Comparison of ENCODE assay signal across 1 cellular context in genomic region chr20:45863543-45864470, GRCh38.
TF ChIP-seq lines count a peak whose summit lies in the region.

No MANE protein-coding gene starts in this region.

TF ChIP-seq in HepG2, 621 proteins besides CTCF, POLR2A, EP300 and RAD21 (continued from another document and continues in another):
- TF ChIP-seq TGIF2 (CRISPR knock-in tag; IDR thresholded peaks at IDR 0.05) (no peak), ARID2 (CRISPR knock-in tag; IDR thresholded peaks at IDR 0.05; ENCODE audit: borderline replicate concordance) (no peak), HCFC1 (IDR thresholded peaks at IDR 0.05; ENCODE audit: low read depth, low read length) (no peak), CCDC6 (CRISPR knock-in tag; IDR thresholded peaks at IDR 0.05) (no peak), ARHGAP35 (CRISPR knock-in tag; IDR thresholded peaks at IDR 0.05; ENCODE audit: borderline replicate concordance) (no peak), ZBTB38 (CRISPR knock-in tag; IDR thresholded peaks at IDR 0.05) (0 out of 2 replicates have a peak, but pooled peaks have one; percentile 23), ZNF746 (CRISPR knock-in tag; IDR thresholded peaks at IDR 0.05) (no peak), ZNF530 (CRISPR knock-in tag; IDR thresholded peaks at IDR 0.05; ENCODE audit: low read depth) (no peak), ZNF512 (CRISPR knock-in tag; IDR thresholded peaks at IDR 0.05) (no peak), THAP11 (CRISPR knock-in tag; IDR thresholded peaks at IDR 0.05) (peak; percentile 38; the same call in 1 of the 2 replicates), ZNF597 (CRISPR knock-in tag; IDR thresholded peaks at IDR 0.05) (no peak), FIP1L1 (IDR thresholded peaks at IDR 0.05; ENCODE audit: borderline replicate concordance, insufficient read depth, low read depth, low read length) (no peak), ATF1 (CRISPR knock-in tag; IDR thresholded peaks at IDR 0.05) (no peak), ZBTB20 (CRISPR knock-in tag; IDR thresholded peaks at IDR 0.05; ENCODE audit: borderline replicate concordance, low read depth) (peak; percentile 69; the same call in 1 of the 2 replicates), ZNF451 (CRISPR knock-in tag; IDR thresholded peaks at IDR 0.05) (no peak), GABPB1 (CRISPR knock-in tag; IDR thresholded peaks at IDR 0.05) (no peak), BCL3 (CRISPR knock-in tag; IDR thresholded peaks at IDR 0.05) (no peak), SMAD3 (CRISPR knock-in tag; IDR thresholded peaks at IDR 0.05) (peak; percentile 57; the same call in 1 of the 2 replicates), ZBTB46 (CRISPR knock-in tag; IDR thresholded peaks at IDR 0.05; ENCODE audit: borderline replicate concordance) (no peak), BRD4 (CRISPR knock-in tag; IDR thresholded peaks at IDR 0.05) (no peak), SRF (IDR thresholded peaks at IDR 0.05; ENCODE audit: low read depth, low read length) (no peak), GMEB1 (CRISPR knock-in tag; IDR thresholded peaks at IDR 0.05; ENCODE audit: borderline replicate concordance) (no peak), DNMT1 (CRISPR knock-in tag; IDR thresholded peaks at IDR 0.05) (no peak), MXI1 (IDR thresholded peaks at IDR 0.05; ENCODE audit: borderline replicate concordance, low read depth, low read length) (peak; percentile 62; the same call in 1 of the 3 replicates), NFYB (CRISPR knock-in tag; IDR thresholded peaks at IDR 0.05) (no peak; the same call in 1 of the 2 replicates)
- TF ChIP-seq, protein P1, sequence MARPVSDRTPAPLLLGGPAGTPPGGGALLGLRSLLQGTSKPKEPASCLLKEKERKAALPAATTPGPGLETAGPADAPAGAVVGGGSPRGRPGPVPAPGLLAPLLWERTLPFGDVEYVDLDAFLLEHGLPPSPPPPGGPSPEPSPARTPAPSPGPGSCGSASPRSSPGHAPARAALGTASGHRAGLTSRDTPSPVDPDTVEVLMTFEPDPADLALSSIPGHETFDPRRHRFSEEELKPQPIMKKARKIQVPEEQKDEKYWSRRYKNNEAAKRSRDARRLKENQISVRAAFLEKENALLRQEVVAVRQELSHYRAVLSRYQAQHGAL (CRISPR knock-in tag; IDR thresholded peaks at IDR 0.05; ENCODE audit: not compliant biosample characterization): no peak
- TF ChIP-seq, protein P2, sequence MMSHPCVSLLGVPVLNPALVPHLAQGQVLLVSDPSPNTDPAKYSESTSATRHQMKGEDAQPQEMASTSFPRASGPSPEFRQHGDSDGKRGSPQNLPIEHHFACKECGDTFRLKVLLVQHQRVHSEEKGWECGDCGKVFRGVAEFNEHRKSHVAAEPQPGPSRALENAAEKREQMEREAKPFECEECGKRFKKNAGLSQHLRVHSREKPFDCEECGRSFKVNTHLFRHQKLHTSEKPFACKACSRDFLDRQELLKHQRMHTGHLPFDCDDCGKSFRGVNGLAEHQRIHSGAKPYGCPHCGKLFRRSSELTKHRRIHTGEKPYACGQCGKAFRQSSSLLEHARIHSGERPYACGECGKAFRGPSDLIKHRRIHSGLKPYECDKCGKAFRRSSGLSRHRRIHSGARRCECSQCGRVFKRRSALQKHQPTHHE (CRISPR knock-in tag; IDR thresholded peaks at IDR 0.05; ENCODE audit: borderline replicate concordance): no peak
- TF ChIP-seq, protein P3, sequence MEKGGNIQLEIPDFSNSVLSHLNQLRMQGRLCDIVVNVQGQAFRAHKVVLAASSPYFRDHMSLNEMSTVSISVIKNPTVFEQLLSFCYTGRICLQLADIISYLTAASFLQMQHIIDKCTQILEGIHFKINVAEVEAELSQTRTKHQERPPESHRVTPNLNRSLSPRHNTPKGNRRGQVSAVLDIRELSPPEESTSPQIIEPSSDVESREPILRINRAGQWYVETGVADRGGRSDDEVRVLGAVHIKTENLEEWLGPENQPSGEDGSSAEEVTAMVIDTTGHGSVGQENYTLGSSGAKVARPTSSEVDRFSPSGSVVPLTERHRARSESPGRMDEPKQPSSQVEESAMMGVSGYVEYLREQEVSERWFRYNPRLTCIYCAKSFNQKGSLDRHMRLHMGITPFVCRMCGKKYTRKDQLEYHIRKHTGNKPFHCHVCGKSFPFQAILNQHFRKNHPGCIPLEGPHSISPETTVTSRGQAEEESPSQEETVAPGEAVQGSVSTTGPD (CRISPR knock-in tag; IDR thresholded peaks at IDR 0.05): no peak; the same call in 1 of the 2 replicates
- TF ChIP-seq, protein P4, sequence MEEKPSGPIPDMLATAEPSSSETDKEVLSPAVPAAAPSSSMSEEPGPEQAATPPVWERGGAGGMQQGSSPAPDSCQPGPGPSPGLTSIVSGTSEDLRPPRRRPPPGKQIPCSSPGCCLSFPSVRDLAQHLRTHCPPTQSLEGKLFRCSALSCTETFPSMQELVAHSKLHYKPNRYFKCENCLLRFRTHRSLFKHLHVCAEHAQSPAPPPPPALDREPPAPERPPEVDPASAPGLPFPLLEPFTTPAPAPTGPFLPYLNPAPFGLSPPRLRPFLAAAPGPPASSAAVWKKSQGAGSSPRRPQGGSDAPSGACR (CRISPR knock-in tag; IDR thresholded peaks at IDR 0.05): 0 out of 2 replicates have a peak, but pooled peaks have one; percentile 45
- TF ChIP-seq, protein P5, sequence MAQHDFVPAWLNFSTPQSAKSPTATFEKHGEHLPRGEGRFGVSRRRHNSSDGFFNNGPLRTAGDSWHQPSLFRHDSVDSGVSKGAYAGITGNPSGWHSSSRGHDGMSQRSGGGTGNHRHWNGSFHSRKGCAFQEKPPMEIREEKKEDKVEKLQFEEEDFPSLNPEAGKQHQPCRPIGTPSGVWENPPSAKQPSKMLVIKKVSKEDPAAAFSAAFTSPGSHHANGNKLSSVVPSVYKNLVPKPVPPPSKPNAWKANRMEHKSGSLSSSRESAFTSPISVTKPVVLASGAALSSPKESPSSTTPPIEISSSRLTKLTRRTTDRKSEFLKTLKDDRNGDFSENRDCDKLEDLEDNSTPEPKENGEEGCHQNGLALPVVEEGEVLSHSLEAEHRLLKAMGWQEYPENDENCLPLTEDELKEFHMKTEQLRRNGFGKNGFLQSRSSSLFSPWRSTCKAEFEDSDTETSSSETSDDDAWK (CRISPR knock-in tag; IDR thresholded peaks at IDR 0.05): no peak
- TF ChIP-seq, protein P6, sequence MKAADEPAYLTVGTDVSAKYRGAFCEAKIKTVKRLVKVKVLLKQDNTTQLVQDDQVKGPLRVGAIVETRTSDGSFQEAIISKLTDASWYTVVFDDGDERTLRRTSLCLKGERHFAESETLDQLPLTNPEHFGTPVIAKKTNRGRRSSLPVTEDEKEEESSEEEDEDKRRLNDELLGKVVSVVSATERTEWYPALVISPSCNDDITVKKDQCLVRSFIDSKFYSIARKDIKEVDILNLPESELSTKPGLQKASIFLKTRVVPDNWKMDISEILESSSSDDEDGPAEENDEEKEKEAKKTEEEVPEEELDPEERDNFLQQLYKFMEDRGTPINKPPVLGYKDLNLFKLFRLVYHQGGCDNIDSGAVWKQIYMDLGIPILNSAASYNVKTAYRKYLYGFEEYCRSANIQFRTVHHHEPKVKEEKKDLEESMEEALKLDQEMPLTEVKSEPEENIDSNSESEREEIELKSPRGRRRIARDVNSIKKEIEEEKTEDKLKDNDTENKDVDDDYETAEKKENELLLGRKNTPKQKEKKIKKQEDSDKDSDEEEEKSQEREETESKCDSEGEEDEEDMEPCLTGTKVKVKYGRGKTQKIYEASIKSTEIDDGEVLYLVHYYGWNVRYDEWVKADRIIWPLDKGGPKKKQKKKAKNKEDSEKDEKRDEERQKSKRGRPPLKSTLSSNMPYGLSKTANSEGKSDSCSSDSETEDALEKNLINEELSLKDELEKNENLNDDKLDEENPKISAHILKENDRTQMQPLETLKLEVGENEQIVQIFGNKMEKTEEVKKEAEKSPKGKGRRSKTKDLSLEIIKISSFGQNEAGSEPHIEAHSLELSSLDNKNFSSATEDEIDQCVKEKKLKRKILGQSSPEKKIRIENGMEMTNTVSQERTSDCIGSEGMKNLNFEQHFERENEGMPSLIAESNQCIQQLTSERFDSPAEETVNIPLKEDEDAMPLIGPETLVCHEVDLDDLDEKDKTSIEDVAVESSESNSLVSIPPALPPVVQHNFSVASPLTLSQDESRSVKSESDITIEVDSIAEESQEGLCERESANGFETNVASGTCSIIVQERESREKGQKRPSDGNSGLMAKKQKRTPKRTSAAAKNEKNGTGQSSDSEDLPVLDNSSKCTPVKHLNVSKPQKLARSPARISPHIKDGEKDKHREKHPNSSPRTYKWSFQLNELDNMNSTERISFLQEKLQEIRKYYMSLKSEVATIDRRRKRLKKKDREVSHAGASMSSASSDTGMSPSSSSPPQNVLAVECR (CRISPR knock-in tag; IDR thresholded peaks at IDR 0.05; ENCODE audit: borderline replicate concordance): no peak; the same call in 1 of the 2 replicates
- TF ChIP-seq, protein P7, sequence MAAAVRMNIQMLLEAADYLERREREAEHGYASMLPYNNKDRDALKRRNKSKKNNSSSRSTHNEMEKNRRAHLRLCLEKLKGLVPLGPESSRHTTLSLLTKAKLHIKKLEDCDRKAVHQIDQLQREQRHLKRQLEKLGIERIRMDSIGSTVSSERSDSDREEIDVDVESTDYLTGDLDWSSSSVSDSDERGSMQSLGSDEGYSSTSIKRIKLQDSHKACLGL (CRISPR knock-in tag; IDR thresholded peaks at IDR 0.05): no peak
